15 cellular contexts compared by ENCODE assay signal in genomic region chr6:6332873-6333272, GRCh38. TPM values are rescaled to one million over a fixed set of nuclear protein-coding genes. Genes with fewer than 3 reads are reported as not detected.
DNase-seq lines count a peak whose midpoint lies in the region; ATAC-seq, FAIRE-seq and TF ChIP-seq lines count a peak whose summit lies in the region.
"Had no signal": no experiment of that assay in that cellular context is flagged by ENCODE, and none has a peak within 500 bp of the region (broad histone marks: within the 10 kb centered on the region; RNA-seq: fewer than 3 reads in every experiment).

No MANE protein-coding gene starts in this region.

- peaks cover 42% of the 10 kb centered on the region for H3K4me1 ChIP-seq in MM.1S (ENCODE audit: low read length)

- H3K4me3 ChIP-seq in MM.1S (ENCODE audit: low read length): no peak overlapping the region
- H3K4me3 ChIP-seq in MG63: no peak overlapping the region

- H3K4me2 ChIP-seq in MM.1S (ENCODE audit: low read depth, low read length): peak overlapping the region; percentile 64; the same call in 1 of the 2 replicates

- H3K9me3 ChIP-seq in MM.1S (replicated peaks; ENCODE audit: insufficient read depth, low read length) (no peaks in the 10 kb centered on the region), MG63 (no peaks in the 10 kb centered on the region)

- DNase-seq in CD14-positive monocyte (ENCODE audit: low spot score) (no peak), MM.1S (peak; percentile 26), NCI-H1436 (lab: John Stamatoyannopoulos, UW) (no peak), MG63 (no peak), HTR-8/SVneo (ENCODE audit: insufficient read length, low spot score) (no peak), NCI-H526 (lab: John Stamatoyannopoulos, UW) (no peak)
- DNase-seq: amniotic stem cell; NCI-H146; Right ventricle myocardium superior; stimulated activated CD4-positive, alpha-beta T cell treated with anti-CD3 and anti-CD28 coated beads, Interleukin-15, amount 100 ng/mL, for 24 hours had no signal

- no peak for FAIRE-seq in HTR-8/SVneo (lab: Jason Lieb, UNC)
- FAIRE-seq: endothelial cell of umbilical vein had no signal

- 0 out of 2 replicates have a peak overlapping the region, but pooled peaks have one; percentile 1 for H2AFZ ChIP-seq in MM.1S (ENCODE audit: low read length)

- peak; percentile 13 for ATAC-seq in GM19372 (IDR thresholded peaks at IDR 0.05; ENCODE audit: low read depth, unreplicated experiment)
- peak; percentile 28 for ATAC-seq in HG02884 (IDR thresholded peaks at IDR 0.05; ENCODE audit: unreplicated experiment)

- no peak overlapping the region for H3K4me3 Mint-ChIP-seq in CD14-positive monocyte
- H3K4me3 Mint-ChIP-seq: nephron; stimulated activated naive CD8-positive, alpha-beta T cell treated with anti-CD3 and anti-CD28 coated beads, Interleukin-15, Interleukin-2, amounts not matched to agents 100 ng/mL and 50 ng/mL, for 24 hours had no signal

- peaks cover 28% of the 10 kb centered on the region for H3F3A ChIP-seq in MM.1S (ENCODE audit: insufficient read depth, low read length)

- intact Hi-C loops in CD14-positive monocyte (cut with micrococcal nuclease): loop anchor here in 1 of 2 donors (5.0 to 10.0 kb wide), 2 partner anchors 59 to 162 kb away; no protein-coding TSS in a partner anchor

- peak overlapping the region in 6 of 7 donors; percentile 16 to 88 (median 83) for H3K27ac Mint-ChIP-seq in CD14-positive monocyte
- H3K27ac Mint-ChIP-seq: stimulated activated naive CD8-positive, alpha-beta T cell treated with anti-CD3 and anti-CD28 coated beads, Interleukin-15, Interleukin-2, amounts not matched to agents 100 ng/mL and 50 ng/mL, for 24 hours had no signal

- no peaks in the 10 kb centered on the region for H3K36me3 ChIP-seq in MM.1S (replicated peaks; ENCODE audit: insufficient read depth, low read length)
- no peaks in the 10 kb centered on the region for H3K36me3 ChIP-seq in MG63

- H4K20me1 ChIP-seq in MM.1S (ENCODE audit: insufficient read depth, low read length): no peaks in the 10 kb centered on the region

- H3K9me3 Mint-ChIP-seq in CD14-positive monocyte: peaks cover 0 to 2% (median 0%) of the 10 kb centered on the region in 7 donors
- H3K9me3 Mint-ChIP-seq: nephron; stimulated activated naive CD8-positive, alpha-beta T cell treated with anti-CD3 and anti-CD28 coated beads, Interleukin-15, Interleukin-2, amounts not matched to agents 100 ng/mL and 50 ng/mL, for 24 hours had no signal

- H3K9me2 ChIP-seq in MM.1S (replicated peaks; ENCODE audit: insufficient read depth, low read length): no peaks in the 10 kb centered on the region

- H3K9ac ChIP-seq in MM.1S (ENCODE audit: low read length): no peak overlapping the region

- no peaks in the 10 kb centered on the region for H3K36me3 Mint-ChIP-seq in CD14-positive monocyte

- peaks cover 55% of the 10 kb centered on the region for H3K4me1 Mint-ChIP-seq in CD14-positive monocyte

- no peaks in the 10 kb centered on the region for H3K27me3 Mint-ChIP-seq in CD14-positive monocyte (ENCODE audit: low read depth in 3 of 3)

- peak overlapping the region; percentile 74; the same call in 1 of the 2 replicates for H3K27ac ChIP-seq in MM.1S (ENCODE audit: low read length)

- H3K27me3 ChIP-seq in MM.1S (replicated peaks; ENCODE audit: insufficient read depth, low read length): no peaks in the 10 kb centered on the region
- no peaks in the 10 kb centered on the region for H3K27me3 ChIP-seq in MG63

- TF ChIP-seq CTCF in CD14-positive monocyte (IDR thresholded peaks at IDR 0.05) (no peak), MM.1S (IDR thresholded peaks at IDR 0.05; ENCODE audit: low read length) (no peak)

- no peaks in the 10 kb centered on the region for H3K79me2 ChIP-seq in MM.1S (ENCODE audit: low read length)

RNA-seq across cellular contexts. Expression of gene F13A1, which starts 12.4 kb away (rescaled TPM):
- 100 to 1,000 TPM; 105 to 136 TPM for polyA plus RNA-seq in CD14-positive monocyte
- total RNA-seq in MG63 (2014; rRNA removed; shearing (Covaris generic); ENCODE audit: low replicate concordance): not detected in 2 replicates
- total RNA-seq: endothelial cell of umbilical vein had no signal
- polyA plus RNA-seq: endothelial cell of umbilical vein had no signal
